In the genomic region with DNA sequence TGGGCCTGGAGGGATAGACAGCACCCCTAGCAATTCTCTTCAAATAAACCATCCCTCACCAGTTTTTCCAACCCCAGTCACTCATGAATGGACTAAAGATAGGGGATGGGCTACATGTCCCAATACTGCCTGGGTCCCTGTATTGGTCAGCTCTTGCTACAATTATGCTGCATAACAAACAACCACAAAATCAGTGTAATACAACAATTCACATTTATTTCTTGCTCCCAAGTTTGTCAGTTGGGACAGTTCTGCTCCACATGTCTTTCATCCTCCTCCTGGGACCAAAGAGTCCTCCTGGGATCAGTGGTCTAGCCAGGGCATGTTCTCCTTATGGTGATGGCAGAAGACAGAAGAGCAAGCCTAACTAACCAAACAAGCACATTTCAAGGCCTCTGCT, we compare ENCODE assay signal across 6 cellular contexts.
"Had no signal": no experiment of that assay in that cellular context is flagged by ENCODE, and none has a peak within 500 bp of the region (broad histone marks: within the 10 kb centered on the region; RNA-seq: fewer than 3 reads in every experiment).

No MANE protein-coding gene starts in this region.

- ATAC-seq: K562 had no signal

- FAIRE-seq: K562 had no signal

- H3K27ac ChIP-seq: HL-60, KMS-11 had no signal

- DNase-seq: IMR-90, KBM-7, KG1 had no signal

- H3K9ac ChIP-seq: KMS-11 had no signal

- H3K4me2 ChIP-seq: KMS-11 had no signal

- H3K4me3 ChIP-seq: K562 had no signal
